In genomic region chr14:106530423-106531107, GRCh38 we compare ENCODE assay signal across 8 cellular contexts.
DNase-seq lines count a peak whose midpoint lies in the region; ATAC-seq lines count a peak whose summit lies in the region.

No MANE protein-coding gene starts in this region.

- in situ Hi-C loops in G401 (cut with HindIII; ENCODE audit: low sequenced_read_pairs), result no loop called here

- DNase-seq in activated CD4-positive, alpha-beta T cell treated with anti-CD3 and anti-CD28 coated beads, Interleukin-2, amount 50 U/mL, for 48 hours, result peak; percentile 48 to 57
- DNase-seq in stimulated activated CD4-positive, alpha-beta T cell treated with anti-CD3 and anti-CD28 coated beads, Interleukin-2, amount 100 ng/mL, for 24 hours, result peak; percentile 39 to 53
- no peak for DNase-seq in GM19240 (ENCODE audit: insufficient read length, low spot score)
- DNase-seq in G401 (ENCODE audit: low spot score), result no peak
- no peak for DNase-seq in Kasumi-1 (lab: John Stamatoyannopoulos, UW)
- no peak for DNase-seq in left cardiac atrium

- ATAC-seq in GM18909 (IDR thresholded peaks at IDR 0.05; ENCODE audit: poor library complexity, unreplicated experiment) (peak; percentile 62), HG03045 (IDR thresholded peaks at IDR 0.05; ENCODE audit: unreplicated experiment) (peak; percentile 74), left cardiac atrium (no peak)

- intact Hi-C loops in left cardiac atrium (cut with DNase I), result no loop called here

Comparison
In these comparisons a context has a peak if more than half of its experiments do, and no peak if none do; other contexts are left out.
1. ATAC-seq: peak in GM18909 (single experiment) and HG03045 (single experiment); none in left cardiac atrium (0 of 2).
2. DNase-seq: peak in activated CD4-positive, alpha-beta T cell treated with anti-CD3 and anti-CD28 coated beads, Interleukin-2, amount 50 U/mL, for 48 hours (2 of 2) and stimulated activated CD4-positive, alpha-beta T cell treated with anti-CD3 and anti-CD28 coated beads, Interleukin-2, amount 100 ng/mL, for 24 hours (2 of 2); none in GM19240 (single experiment), G401 (single experiment), Kasumi-1 (0 of 2) and left cardiac atrium (single experiment).